In the genomic region with DNA sequence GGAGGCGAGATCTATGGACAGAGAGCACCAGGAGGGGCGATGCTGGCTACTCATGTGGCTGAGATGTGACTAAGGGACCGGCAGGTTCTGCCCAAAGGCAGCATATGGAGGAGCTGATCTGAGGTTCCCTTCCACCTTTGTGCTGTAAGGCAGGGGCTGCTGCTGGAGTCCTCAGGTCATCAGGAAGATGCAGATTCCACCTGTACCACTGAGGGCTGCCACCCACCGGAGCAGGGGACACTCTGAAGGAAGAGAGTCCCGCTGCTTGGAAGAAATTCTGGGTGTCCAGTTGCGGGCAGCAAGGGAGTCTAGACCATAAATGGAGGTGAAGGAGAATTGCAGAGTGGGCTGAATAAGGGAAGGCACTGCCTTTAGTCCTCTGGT, we compare ENCODE assay signal across 1 cellular context.
TF ChIP-seq lines count a peak whose summit lies in the region.

No MANE protein-coding gene starts in this region.

TF ChIP-seq in SK-N-SH, 30 proteins besides CTCF, POLR2A, EP300 and RAD21 (continued from another document):
- TF ChIP-seq, protein P1, sequence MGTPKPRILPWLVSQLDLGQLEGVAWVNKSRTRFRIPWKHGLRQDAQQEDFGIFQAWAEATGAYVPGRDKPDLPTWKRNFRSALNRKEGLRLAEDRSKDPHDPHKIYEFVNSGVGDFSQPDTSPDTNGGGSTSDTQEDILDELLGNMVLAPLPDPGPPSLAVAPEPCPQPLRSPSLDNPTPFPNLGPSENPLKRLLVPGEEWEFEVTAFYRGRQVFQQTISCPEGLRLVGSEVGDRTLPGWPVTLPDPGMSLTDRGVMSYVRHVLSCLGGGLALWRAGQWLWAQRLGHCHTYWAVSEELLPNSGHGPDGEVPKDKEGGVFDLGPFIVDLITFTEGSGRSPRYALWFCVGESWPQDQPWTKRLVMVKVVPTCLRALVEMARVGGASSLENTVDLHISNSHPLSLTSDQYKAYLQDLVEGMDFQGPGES (IDR thresholded peaks at IDR 0.05; ENCODE audit: low read depth, low read length) = no peak
- TF ChIP-seq RXRA (IDR thresholded peaks at IDR 0.05; ENCODE audit: borderline replicate concordance, low read depth) (no peak), FOSL2 (IDR thresholded peaks at IDR 0.05; ENCODE audit: borderline replicate concordance, low read depth) (no peak), TCF12 (IDR thresholded peaks at IDR 0.05) (no peak), SMC3 (IDR thresholded peaks at IDR 0.05; ENCODE audit: low read depth, low read length) (no peak), MXI1 (IDR thresholded peaks at IDR 0.05; ENCODE audit: low read depth, low read length) (no peak)
